ENCODE assay signal across 8 cellular contexts in the genomic region with DNA sequence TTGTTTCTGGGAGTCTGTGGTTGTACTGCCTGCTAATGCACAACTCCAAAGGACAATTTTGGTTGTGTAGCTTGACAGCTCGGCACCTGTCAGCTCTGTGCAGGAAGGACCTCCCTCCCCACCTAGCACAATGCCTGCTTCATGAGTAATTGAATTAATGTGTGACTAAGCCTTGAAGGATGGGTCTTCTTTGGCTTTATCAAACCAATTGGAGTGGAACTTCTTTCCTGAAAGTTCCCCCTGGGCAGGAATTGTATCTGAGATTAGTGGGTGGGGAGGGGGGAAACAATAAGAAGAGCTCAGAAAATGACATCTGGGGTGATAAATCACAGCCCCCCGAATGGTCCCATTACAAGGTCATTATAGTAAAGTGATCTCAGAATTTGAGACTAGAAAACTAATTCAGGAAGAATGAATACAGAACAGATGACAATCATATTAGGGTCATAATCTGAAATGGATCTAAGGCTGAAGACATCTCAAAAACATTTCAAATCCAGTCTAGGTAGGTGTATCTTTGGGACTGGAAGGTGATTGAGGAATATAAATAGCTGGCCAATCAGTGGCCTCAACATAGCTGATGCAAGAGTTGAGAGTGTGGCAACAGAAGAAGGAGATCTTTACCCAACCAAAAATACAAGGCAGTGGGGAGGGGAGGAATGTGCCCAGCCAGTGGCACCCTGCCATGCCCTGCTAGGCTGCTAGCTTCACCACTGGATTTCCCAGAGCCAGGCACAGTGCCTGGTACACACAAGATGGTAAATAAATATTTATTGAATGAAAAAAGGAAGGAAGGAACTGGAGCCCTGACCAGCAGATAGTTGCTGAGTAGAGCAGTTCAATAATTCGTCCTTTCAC. TPM values are rescaled to one million over a fixed set of nuclear protein-coding genes. Genes with fewer than 3 reads are reported as not detected.
DNase-seq lines count a peak whose midpoint lies in the region; ATAC-seq and TF ChIP-seq lines count a peak whose summit lies in the region.

No MANE protein-coding gene starts in this region.

- no peaks in the 10 kb centered on the region for H3K9me3 Mint-ChIP-seq in mesothelial cell of epicardium

- peaks cover 34% of the 10 kb centered on the region for H3K4me1 Mint-ChIP-seq in mesothelial cell of epicardium

- DNase-seq in Daoy (ENCODE audit: low read depth) (peak; percentile 76), SKM-1 treated with dmso at 0.1 percent for 144 hours (lab: John Stamatoyannopoulos, UW; ENCODE audit: unreplicated experiment) (peak; percentile 52), mesothelial cell of epicardium (ENCODE audit: low spot score in 2 of 2, unreplicated experiment in 2 of 2) (no peak), T1000 (lab: John Stamatoyannopoulos, UW) (no peak), NCI-H524 treated with DMSO at 0.1 percent for 48 hours (lab: John Stamatoyannopoulos, UW) (no peak)

- no peaks in the 10 kb centered on the region for H3K27me3 ChIP-seq in ectodermal cell (ENCODE audit: control insufficient read depth, insufficient read depth, low read length, poor library complexity, severe bottlenecking)

- no peaks in the 10 kb centered on the region for H3K36me3 ChIP-seq in ectodermal cell (ENCODE audit: control insufficient read depth, insufficient read depth, low read length)

- H3K4me3 ChIP-seq in ectodermal cell (ENCODE audit: insufficient read depth, low read depth, low read length) = no peak overlapping the region

- peak overlapping the region; percentile 98 for H3K27ac Mint-ChIP-seq in mesothelial cell of epicardium

- H3K36me3 Mint-ChIP-seq in mesothelial cell of epicardium = no peaks in the 10 kb centered on the region

- TF ChIP-seq RAD21 in Ishikawa (IDR thresholded peaks at IDR 0.05; ENCODE audit: low read depth) = peak; percentile 3; the same call in 1 of the 2 replicates

- peak; percentile 38; the same call in 1 of the 2 replicates for TF ChIP-seq EP300 in Ishikawa (IDR thresholded peaks at IDR 0.05; ENCODE audit: borderline replicate concordance)

- H3K9me3 ChIP-seq in ectodermal cell (ENCODE audit: control insufficient read depth, low read length) = no peaks in the 10 kb centered on the region

- 65 to 69% methylated on average over 3 of the region's 3 CpGs for WGBS in ectodermal cell, 2 experiments

- H3K4me3 Mint-ChIP-seq in mesothelial cell of epicardium = no peak overlapping the region

- no peaks in the 10 kb centered on the region for H3K27me3 Mint-ChIP-seq in mesothelial cell of epicardium (ENCODE audit: low read depth)

- ATAC-seq in HG03469 (IDR thresholded peaks at IDR 0.05; ENCODE audit: unreplicated experiment) = no peak

- peak overlapping the region; percentile 69 for H3K27ac ChIP-seq in ectodermal cell (ENCODE audit: insufficient read depth, low read depth, low read length, poor library complexity, severe bottlenecking)

- peaks cover 19% of the 10 kb centered on the region for H3K4me1 ChIP-seq in ectodermal cell (ENCODE audit: control insufficient read depth, insufficient read depth, low read length)

- TF ChIP-seq CTCF in mesothelial cell of epicardium (IDR thresholded peaks at IDR 0.05; ENCODE audit: unreplicated experiment) = no peak

TF ChIP-seq in Ishikawa, 13 proteins besides CTCF, POLR2A, EP300 and RAD21:
- TF ChIP-seq YY1 (IDR thresholded peaks at IDR 0.05; ENCODE audit: low read depth) (no peak), ZBTB7A (IDR thresholded peaks at IDR 0.05; ENCODE audit: low read depth) (peak; percentile 32; the same call in 1 of the 2 replicates), CREB1 (IDR thresholded peaks at IDR 0.05; ENCODE audit: low read depth) (no peak), EGR1 (IDR thresholded peaks at IDR 0.05) (no peak), TCF12 (IDR thresholded peaks at IDR 0.05; ENCODE audit: low read depth) (peak; percentile 25; the same call in 1 of the 2 replicates), FOXM1 (IDR thresholded peaks at IDR 0.05; ENCODE audit: borderline replicate concordance, low read depth) (no peak), NFIC (IDR thresholded peaks at IDR 0.05) (peak; percentile 74), CEBPB (IDR thresholded peaks at IDR 0.05) (peak; percentile 96), TEAD4 (IDR thresholded peaks at IDR 0.05) (peak; percentile 82), TAF1 (IDR thresholded peaks at IDR 0.05; ENCODE audit: low read depth) (0 out of 2 replicates have a peak, but pooled peaks have one; percentile 30)
- TF ChIP-seq, protein P1, sequence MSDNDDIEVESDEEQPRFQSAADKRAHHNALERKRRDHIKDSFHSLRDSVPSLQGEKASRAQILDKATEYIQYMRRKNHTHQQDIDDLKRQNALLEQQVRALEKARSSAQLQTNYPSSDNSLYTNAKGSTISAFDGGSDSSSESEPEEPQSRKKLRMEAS (IDR thresholded peaks at IDR 0.05) = peak; percentile 61; the same call in 1 of the 2 replicates
- TF ChIP-seq, protein P2, sequence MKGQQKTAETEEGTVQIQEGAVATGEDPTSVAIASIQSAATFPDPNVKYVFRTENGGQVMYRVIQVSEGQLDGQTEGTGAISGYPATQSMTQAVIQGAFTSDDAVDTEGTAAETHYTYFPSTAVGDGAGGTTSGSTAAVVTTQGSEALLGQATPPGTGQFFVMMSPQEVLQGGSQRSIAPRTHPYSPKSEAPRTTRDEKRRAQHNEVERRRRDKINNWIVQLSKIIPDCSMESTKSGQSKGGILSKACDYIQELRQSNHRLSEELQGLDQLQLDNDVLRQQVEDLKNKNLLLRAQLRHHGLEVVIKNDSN (IDR thresholded peaks at IDR 0.05) = no peak
- TF ChIP-seq, protein P3, sequence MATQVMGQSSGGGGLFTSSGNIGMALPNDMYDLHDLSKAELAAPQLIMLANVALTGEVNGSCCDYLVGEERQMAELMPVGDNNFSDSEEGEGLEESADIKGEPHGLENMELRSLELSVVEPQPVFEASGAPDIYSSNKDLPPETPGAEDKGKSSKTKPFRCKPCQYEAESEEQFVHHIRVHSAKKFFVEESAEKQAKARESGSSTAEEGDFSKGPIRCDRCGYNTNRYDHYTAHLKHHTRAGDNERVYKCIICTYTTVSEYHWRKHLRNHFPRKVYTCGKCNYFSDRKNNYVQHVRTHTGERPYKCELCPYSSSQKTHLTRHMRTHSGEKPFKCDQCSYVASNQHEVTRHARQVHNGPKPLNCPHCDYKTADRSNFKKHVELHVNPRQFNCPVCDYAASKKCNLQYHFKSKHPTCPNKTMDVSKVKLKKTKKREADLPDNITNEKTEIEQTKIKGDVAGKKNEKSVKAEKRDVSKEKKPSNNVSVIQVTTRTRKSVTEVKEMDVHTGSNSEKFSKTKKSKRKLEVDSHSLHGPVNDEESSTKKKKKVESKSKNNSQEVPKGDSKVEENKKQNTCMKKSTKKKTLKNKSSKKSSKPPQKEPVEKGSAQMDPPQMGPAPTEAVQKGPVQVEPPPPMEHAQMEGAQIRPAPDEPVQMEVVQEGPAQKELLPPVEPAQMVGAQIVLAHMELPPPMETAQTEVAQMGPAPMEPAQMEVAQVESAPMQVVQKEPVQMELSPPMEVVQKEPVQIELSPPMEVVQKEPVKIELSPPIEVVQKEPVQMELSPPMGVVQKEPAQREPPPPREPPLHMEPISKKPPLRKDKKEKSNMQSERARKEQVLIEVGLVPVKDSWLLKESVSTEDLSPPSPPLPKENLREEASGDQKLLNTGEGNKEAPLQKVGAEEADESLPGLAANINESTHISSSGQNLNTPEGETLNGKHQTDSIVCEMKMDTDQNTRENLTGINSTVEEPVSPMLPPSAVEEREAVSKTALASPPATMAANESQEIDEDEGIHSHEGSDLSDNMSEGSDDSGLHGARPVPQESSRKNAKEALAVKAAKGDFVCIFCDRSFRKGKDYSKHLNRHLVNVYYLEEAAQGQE (IDR thresholded peaks at IDR 0.05; ENCODE audit: low read depth) = no peak
TF ChIP-seq in Ishikawa: peak in this region for 7.

RNA-seq across cellular contexts. Expression of a gene that starts 10.1 kb away (rescaled TPM):
- total RNA-seq in Daoy (2014; rRNA removed; shearing (Covaris generic)) = 5.9 and 10.0 TPM in 2 replicates
- polyA plus RNA-seq in ectodermal cell (2013, experiment 1 of 4) = 18.4 TPM
- 19.7 TPM for polyA plus RNA-seq in ectodermal cell (2013, experiment 2 of 4)
- polyA plus RNA-seq in ectodermal cell (2013, experiment 3 of 4) = 14.4 TPM
- 17.9 TPM for polyA plus RNA-seq in ectodermal cell (2013, experiment 4 of 4)
- 19.4 to 21.4 TPM (median 21.1 TPM) in 3 replicates for total RNA-seq in mesothelial cell of epicardium

RNA-seq across cellular contexts. Expression of a gene that starts 13.3 kb away (rescaled TPM):
- total RNA-seq in Daoy (2014; rRNA removed; shearing (Covaris generic)) = 138 and 150 TPM in 2 replicates
- 221 TPM for polyA plus RNA-seq in ectodermal cell (2013, experiment 1 of 4)
- 196 TPM for polyA plus RNA-seq in ectodermal cell (2013, experiment 2 of 4)
- polyA plus RNA-seq in ectodermal cell (2013, experiment 3 of 4) = 259 TPM
- polyA plus RNA-seq in ectodermal cell (2013, experiment 4 of 4) = 311 TPM
- total RNA-seq in mesothelial cell of epicardium = 111 to 125 TPM (median 114 TPM) in 3 replicates

RNA-seq across cellular contexts. Expression of a gene that starts 16.4 kb away (rescaled TPM):
- total RNA-seq in Daoy (2014; rRNA removed; shearing (Covaris generic)) = 121 and 199 TPM in 2 replicates
- 161 TPM for polyA plus RNA-seq in ectodermal cell (2013, experiment 1 of 4)
- polyA plus RNA-seq in ectodermal cell (2013, experiment 2 of 4) = 152 TPM
- polyA plus RNA-seq in ectodermal cell (2013, experiment 3 of 4) = 143 TPM
- polyA plus RNA-seq in ectodermal cell (2013, experiment 4 of 4) = 159 TPM
- total RNA-seq in mesothelial cell of epicardium = 79.7 to 84.1 TPM (median 81.4 TPM) in 3 replicates

Comparison
In these comparisons a context has a peak if more than half of its experiments do, and no peak if none do; other contexts are left out.
1. DNase-seq: peak in Daoy (single experiment) and SKM-1 treated with dmso at 0.1 percent for 144 hours (single experiment); none in mesothelial cell of epicardium (0 of 2), T1000 (single experiment) and NCI-H524 treated with DMSO at 0.1 percent for 48 hours (single experiment).